ENCODE assay signal across 1 cellular context in the genomic region with DNA sequence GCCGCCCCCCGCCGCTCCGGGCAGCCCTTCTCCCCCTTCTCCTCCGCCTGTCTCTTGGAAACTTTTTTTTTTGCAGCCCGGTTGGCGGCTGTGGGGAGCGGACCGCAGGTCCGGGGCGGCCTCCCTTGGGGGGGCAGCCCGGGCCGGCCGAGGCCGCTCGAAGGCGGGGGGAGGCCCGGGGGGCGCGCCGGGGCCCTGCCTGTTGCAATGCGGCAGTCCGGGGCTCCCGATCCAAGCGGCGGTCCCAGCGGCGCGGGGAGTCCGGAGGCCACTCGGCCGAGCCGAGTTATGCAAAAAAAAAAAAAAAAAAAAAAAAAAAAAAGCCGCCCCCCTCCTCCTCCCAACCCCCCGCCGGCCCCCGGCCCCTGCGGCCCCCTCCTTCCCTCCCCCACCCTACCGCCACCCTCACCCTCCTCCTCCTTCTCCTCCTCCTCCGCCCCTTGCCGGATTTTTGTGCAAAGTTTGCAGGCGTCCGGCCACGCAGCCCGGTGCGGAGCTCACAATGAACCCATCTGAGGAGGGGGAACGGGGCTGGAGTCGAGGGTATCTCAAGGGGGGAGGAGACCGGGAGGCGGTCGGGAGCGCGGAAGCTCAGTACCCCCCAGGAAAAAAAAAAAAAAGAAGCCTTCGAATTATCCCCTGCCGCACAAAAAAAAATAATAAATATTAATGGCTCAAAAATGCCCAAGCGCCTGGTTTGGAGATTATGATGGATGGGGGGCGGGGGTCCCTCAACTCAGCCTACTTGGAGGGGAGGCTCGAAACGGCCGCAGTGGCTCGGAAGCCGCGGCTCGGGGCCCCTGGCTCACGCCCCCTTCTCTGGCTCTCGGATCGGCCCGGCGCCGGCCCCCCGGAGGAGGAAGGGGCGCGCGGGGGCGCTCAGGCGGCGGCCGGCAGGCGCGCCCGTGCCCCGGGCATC.
TF ChIP-seq lines count a peak whose summit lies in the region.

A gene (minus strand): TSS at position 291 of the 919 bp plus-strand sequence. CDS start 338 bp downstream, outside the sequence.

TF ChIP-seq in K562, 482 proteins besides CTCF, POLR2A, EP300 and RAD21 (continued from another document):
- no peak for TF ChIP-seq TOE1 (IDR thresholded peaks at IDR 0.05; ENCODE audit: borderline replicate concordance)
- TF ChIP-seq TOE1 (CRISPR knock-in tag; IDR thresholded peaks at IDR 0.05; ENCODE audit: borderline replicate concordance, low read depth): no peak
- no peak for TF ChIP-seq ILF3 (IDR thresholded peaks at IDR 0.05; ENCODE audit: borderline replicate concordance)
- TF ChIP-seq MYNN (IDR thresholded peaks at IDR 0.05): no peak
- no peak for TF ChIP-seq MYNN (CRISPR knock-in tag; IDR thresholded peaks at IDR 0.05)
- TF ChIP-seq, protein P1, sequence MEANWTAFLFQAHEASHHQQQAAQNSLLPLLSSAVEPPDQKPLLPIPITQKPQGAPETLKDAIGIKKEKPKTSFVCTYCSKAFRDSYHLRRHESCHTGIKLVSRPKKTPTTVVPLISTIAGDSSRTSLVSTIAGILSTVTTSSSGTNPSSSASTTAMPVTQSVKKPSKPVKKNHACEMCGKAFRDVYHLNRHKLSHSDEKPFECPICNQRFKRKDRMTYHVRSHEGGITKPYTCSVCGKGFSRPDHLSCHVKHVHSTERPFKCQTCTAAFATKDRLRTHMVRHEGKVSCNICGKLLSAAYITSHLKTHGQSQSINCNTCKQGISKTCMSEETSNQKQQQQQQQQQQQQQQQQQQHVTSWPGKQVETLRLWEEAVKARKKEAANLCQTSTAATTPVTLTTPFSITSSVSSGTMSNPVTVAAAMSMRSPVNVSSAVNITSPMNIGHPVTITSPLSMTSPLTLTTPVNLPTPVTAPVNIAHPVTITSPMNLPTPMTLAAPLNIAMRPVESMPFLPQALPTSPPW (CRISPR knock-in tag; IDR thresholded peaks at IDR 0.05): peak; percentile 72; the same call in 1 of the 2 replicates
